In genomic region chr4:138348055-138348454, GRCh38 we compare ENCODE assay signal across 11 cellular contexts.
DNase-seq lines count a peak whose midpoint lies in the region; ATAC-seq and TF ChIP-seq lines count a peak whose summit lies in the region.
"Had no signal": no experiment of that assay in that cellular context is flagged by ENCODE, and none has a peak within 500 bp of the region (broad histone marks: within the 10 kb centered on the region; RNA-seq: fewer than 3 reads in every experiment).

No MANE protein-coding gene starts in this region.

- TF ChIP-seq CTCF in BE2C (IDR thresholded peaks at IDR 0.05; ENCODE audit: low read depth, low read length) (no peak), Peyer's patch (IDR thresholded peaks at IDR 0.05) (no peak)

- H3K4me1 ChIP-seq in BE2C (no peaks in the 10 kb centered on the region), Peyer's patch (no peaks in the 10 kb centered on the region)

- no peaks in the 10 kb centered on the region for H3K36me3 ChIP-seq in BE2C
- no peaks in the 10 kb centered on the region for H3K36me3 ChIP-seq in Peyer's patch

- H3K9me3 ChIP-seq in BE2C (no peaks in the 10 kb centered on the region; the same call in 1 of the 2 replicates), Peyer's patch (no peaks in the 10 kb centered on the region)

- H3K27me3 ChIP-seq in BE2C (no peaks in the 10 kb centered on the region; the same call in 1 of the 2 replicates), Peyer's patch (no peaks in the 10 kb centered on the region)

- no peak for TF ChIP-seq POLR2A in Peyer's patch (IDR thresholded peaks at IDR 0.05)

- H3K27ac ChIP-seq in Peyer's patch: no peak overlapping the region
- H3K27ac ChIP-seq: skin epidermis had no signal

- DNase-seq in H4 (ENCODE audit: low spot score): peak; percentile 30
- peak; percentile 90 for DNase-seq in Jurkat, Clone E6-1 (ENCODE audit: low read depth, low spot score)
- DNase-seq in HUDEP-2 (lab: John Stamatoyannopoulos, UW; ENCODE audit: unreplicated experiment in 76 of 76): no peak
- no peak for DNase-seq in BE2C
- DNase-seq in Peyer's patch: no peak
- DNase-seq: activated CD4-positive, alpha-beta T cell treated with anti-CD3 and anti-CD28 coated beads, Interleukin-2, amount 10 ng/mL, durations not matched to agents 7 days and 5 days; mesendoderm had no signal

- H3K4me3 ChIP-seq in Jurkat, Clone E6-1 (ENCODE audit: low read length): no peak overlapping the region
- no peak overlapping the region for H3K4me3 ChIP-seq in BE2C (ENCODE audit: low read depth, low read length)
- H3K4me3 ChIP-seq in Peyer's patch: no peak overlapping the region
- H3K4me3 ChIP-seq: skin epidermis had no signal

- peak; percentile 56 for ATAC-seq in GM18499 (IDR thresholded peaks at IDR 0.05; ENCODE audit: insufficient read depth, unreplicated experiment)
- peak; percentile 44 for ATAC-seq in esophagus mucosa
- no peak for ATAC-seq in HG03039 (IDR thresholded peaks at IDR 0.05; ENCODE audit: unreplicated experiment)

Comparison
In these comparisons a context has a peak if more than half of its experiments do, and no peak if none do; other contexts are left out.
1. DNase-seq: peak in H4 (single experiment) and Jurkat, Clone E6-1 (single experiment); none in HUDEP-2 (0 of 76), BE2C (single experiment) and Peyer's patch (0 of 3).